ENCODE assay signal across 31 cellular contexts in the genomic region with DNA sequence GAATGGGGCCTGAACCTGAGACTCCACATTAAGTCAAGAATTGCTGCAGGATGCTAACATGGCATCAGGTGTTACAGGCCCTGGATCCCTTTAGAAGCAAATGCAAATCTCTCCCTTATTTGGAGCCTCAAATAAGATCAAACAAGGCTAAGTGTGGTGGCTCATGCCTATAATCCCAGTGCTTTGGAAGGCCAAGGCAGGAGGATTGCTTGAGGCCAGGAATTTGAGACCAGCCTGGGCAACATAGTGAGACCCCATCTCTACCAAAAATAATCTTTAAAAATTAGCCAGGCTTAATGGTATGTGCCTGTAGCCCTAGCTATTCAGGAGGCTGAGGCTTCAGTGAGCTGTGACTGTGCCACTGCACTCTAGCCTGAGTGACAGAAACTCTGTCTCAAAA.
"Had no signal": no experiment of that assay in that cellular context is flagged by ENCODE, and none has a peak within 500 bp of the region (broad histone marks: within the 10 kb centered on the region; RNA-seq: fewer than 3 reads in every experiment).

No MANE protein-coding gene starts in this region.

- H3K4me1 ChIP-seq: neural progenitor cell, parathyroid adenoma, psoas muscle, spleen, tibial nerve, upper lobe of left lung, vagina had no signal

- H3K9me3 ChIP-seq: ovary, psoas muscle, spleen, stomach, thoracic aorta, thyroid gland, tibial nerve, upper lobe of left lung, vagina had no signal

- H3K4me3 ChIP-seq: neural progenitor cell, ovary, psoas muscle, skin epidermis, smooth muscle cell, spleen, stomach, thoracic aorta, thyroid gland, tibial nerve, upper lobe of left lung, vagina had no signal

- H3K36me3 ChIP-seq: neural progenitor cell, ovary, thoracic aorta, thyroid gland had no signal

- H3K9ac ChIP-seq: neural progenitor cell, parathyroid adenoma had no signal

- H3K27ac ChIP-seq: neural progenitor cell, ovary, parathyroid adenoma, psoas muscle, skin epidermis, spleen, stomach, thoracic aorta, tibial nerve, upper lobe of left lung, vagina had no signal

- DNase-seq: naive thymus-derived CD4-positive, alpha-beta T cell; natural killer cell; occipital lobe; ovary; posterior cingulate gyrus; psoas muscle; right cardiac atrium; spleen; stimulated activated CD4-positive, alpha-beta T cell treated with anti-CD3 and anti-CD28 coated beads, Interleukin-12 subunit alpha, Interleukin-12 subunit beta, amount 100 ng/mL, for 4 hours; stimulated activated CD4-positive, alpha-beta T cell treated with anti-CD3 and anti-CD28 coated beads, Interleukin-1b, Interleukin-23, amount 100 ng/mL, for 48 hours; stimulated activated CD4-positive, alpha-beta T cell treated with anti-CD3 and anti-CD28 coated beads, Interleukin-4, amount 100 ng/mL, for 1 hour; stimulated activated CD4-positive, alpha-beta T cell treated with anti-CD3 and anti-CD28 coated beads, Interleukin-4, amount 100 ng/mL, for 4 hours; stimulated activated CD8-positive, alpha-beta memory T cell treated with anti-CD3 and anti-CD28 coated beads, Interleukin-4, amount 100 ng/mL, for 48 hours; stimulated activated naive B cell treated with anti-CD40 and anti-IgM and Interleukin-4, amounts not matched to agents 10 μg/mL and 1 μg/mL and 100 μg/mL, for 72 hours; stimulated activated naive CD4-positive, alpha-beta T cell treated with Interleukin-2 at 50 U/mL for 16 hours; stomach; thyroid gland; trophoblast cell; upper lobe of left lung had no signal

- H3K4me1 Mint-ChIP-seq: natural killer cell; neural progenitor cell; stimulated activated naive B cell treated with anti-CD40 and anti-IgM and Interleukin-4, amounts not matched to agents 10 μg/mL and 1 μg/mL and 100 μg/mL, for 72 hours had no signal

- H3K27me3 ChIP-seq: neural progenitor cell, ovary, spleen, stomach, thyroid gland, tibial nerve, upper lobe of left lung, vagina had no signal

- H3K9me3 Mint-ChIP-seq: naive thymus-derived CD4-positive, alpha-beta T cell; natural killer cell; nephron; neural progenitor cell; stimulated activated naive B cell treated with anti-CD40 and anti-IgM and Interleukin-4, amounts not matched to agents 10 μg/mL and 1 μg/mL and 100 μg/mL, for 72 hours; stimulated activated naive CD8-positive, alpha-beta T cell treated with anti-CD3 and anti-CD28 coated beads, Interleukin-15, Interleukin-2, amounts not matched to agents 100 ng/mL and 50 ng/mL, for 24 hours had no signal

- H2AFZ ChIP-seq: neural progenitor cell, parathyroid adenoma had no signal

- FAIRE-seq: urothelium cell line had no signal

- H3K4me2 ChIP-seq: neural progenitor cell, smooth muscle cell had no signal

- H3K27me3 Mint-ChIP-seq: naive thymus-derived CD4-positive, alpha-beta T cell; progenitor cell of endocrine pancreas; stimulated activated naive B cell treated with anti-CD40 and anti-IgM and Interleukin-4, amounts not matched to agents 10 μg/mL and 1 μg/mL and 100 μg/mL, for 72 hours; stimulated activated naive CD8-positive, alpha-beta T cell treated with anti-CD3 and anti-CD28 coated beads, Interleukin-15, Interleukin-2, amounts not matched to agents 100 ng/mL and 50 ng/mL, for 24 hours had no signal

- H3K79me2 ChIP-seq: parathyroid adenoma had no signal

- H3K4me3 Mint-ChIP-seq: naive thymus-derived CD4-positive, alpha-beta T cell; natural killer cell; nephron; neural progenitor cell; stimulated activated naive B cell treated with anti-CD40 and anti-IgM and Interleukin-4, amounts not matched to agents 10 μg/mL and 1 μg/mL and 100 μg/mL, for 72 hours; stimulated activated naive CD8-positive, alpha-beta T cell treated with anti-CD3 and anti-CD28 coated beads, Interleukin-15, Interleukin-2, amounts not matched to agents 100 ng/mL and 50 ng/mL, for 24 hours had no signal

- ATAC-seq: naive thymus-derived CD4-positive, alpha-beta T cell; natural killer cell; psoas muscle; right cardiac atrium; sciatic nerve; stimulated activated naive B cell treated with anti-CD40 and anti-IgM and Interleukin-4, amounts not matched to agents 10 μg/mL and 1 μg/mL and 100 μg/mL, for 72 hours had no signal

- H3K27ac Mint-ChIP-seq: naive thymus-derived CD4-positive, alpha-beta T cell; natural killer cell; nephron; neural progenitor cell; progenitor cell of endocrine pancreas; stimulated activated naive B cell treated with anti-CD40 and anti-IgM and Interleukin-4, amounts not matched to agents 10 μg/mL and 1 μg/mL and 100 μg/mL, for 72 hours; stimulated activated naive CD8-positive, alpha-beta T cell treated with anti-CD3 and anti-CD28 coated beads, Interleukin-15, Interleukin-2, amounts not matched to agents 100 ng/mL and 50 ng/mL, for 24 hours had no signal
